In genomic region chr2:157929871-157930667, GRCh38 we compare ENCODE assay signal across 1 cellular context.
TF ChIP-seq lines count a peak whose summit lies in the region.

No MANE protein-coding gene starts in this region.

TF ChIP-seq in K562, 482 proteins besides CTCF, POLR2A, EP300 and RAD21 (continued from another document and continues in another):
- TF ChIP-seq, protein P1, sequence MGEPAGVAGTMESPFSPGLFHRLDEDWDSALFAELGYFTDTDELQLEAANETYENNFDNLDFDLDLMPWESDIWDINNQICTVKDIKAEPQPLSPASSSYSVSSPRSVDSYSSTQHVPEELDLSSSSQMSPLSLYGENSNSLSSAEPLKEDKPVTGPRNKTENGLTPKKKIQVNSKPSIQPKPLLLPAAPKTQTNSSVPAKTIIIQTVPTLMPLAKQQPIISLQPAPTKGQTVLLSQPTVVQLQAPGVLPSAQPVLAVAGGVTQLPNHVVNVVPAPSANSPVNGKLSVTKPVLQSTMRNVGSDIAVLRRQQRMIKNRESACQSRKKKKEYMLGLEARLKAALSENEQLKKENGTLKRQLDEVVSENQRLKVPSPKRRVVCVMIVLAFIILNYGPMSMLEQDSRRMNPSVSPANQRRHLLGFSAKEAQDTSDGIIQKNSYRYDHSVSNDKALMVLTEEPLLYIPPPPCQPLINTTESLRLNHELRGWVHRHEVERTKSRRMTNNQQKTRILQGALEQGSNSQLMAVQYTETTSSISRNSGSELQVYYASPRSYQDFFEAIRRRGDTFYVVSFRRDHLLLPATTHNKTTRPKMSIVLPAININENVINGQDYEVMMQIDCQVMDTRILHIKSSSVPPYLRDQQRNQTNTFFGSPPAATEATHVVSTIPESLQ (CRISPR knock-in tag; IDR thresholded peaks at IDR 0.05): no peak
- TF ChIP-seq RBM25 (IDR thresholded peaks at IDR 0.05; ENCODE audit: low read depth, low read length, severe bottlenecking): no peak
- peak; percentile 84 for TF ChIP-seq NR2C1 (IDR thresholded peaks at IDR 0.05)
- peak; percentile 91 for TF ChIP-seq NR2C1 (tag; IDR thresholded peaks at IDR 0.05)
- TF ChIP-seq NFE2L1 (tag; IDR thresholded peaks at IDR 0.05; ENCODE audit: borderline replicate concordance, low read depth): peak; percentile 15; the same call in 1 of the 2 replicates
- TF ChIP-seq CLOCK (CRISPR knock-in tag; IDR thresholded peaks at IDR 0.05; ENCODE audit: borderline replicate concordance): peak; percentile 71; the same call in 1 of the 2 replicates
- no peak for TF ChIP-seq SNIP1 (IDR thresholded peaks at IDR 0.05; ENCODE audit: low read depth)
- TF ChIP-seq ZNF644 (tag; IDR thresholded peaks at IDR 0.05; ENCODE audit: low read depth): peak; percentile 99
- no peak for TF ChIP-seq U2AF1 (optimal IDR thresholded peaks at IDR 0.05; ENCODE audit: low read depth, low read length)
- TF ChIP-seq RBM17 (IDR thresholded peaks at IDR 0.05; ENCODE audit: borderline replicate concordance, low read depth, low read length): no peak
- TF ChIP-seq TSC22D4 (tag; IDR thresholded peaks at IDR 0.05): peak; percentile 76; the same call in 1 of the 2 replicates
- TF ChIP-seq FOXP4 (CRISPR knock-in tag; IDR thresholded peaks at IDR 0.05; ENCODE audit: borderline replicate concordance): no peak
- peak; percentile 99 for TF ChIP-seq NBN (IDR thresholded peaks at IDR 0.05; ENCODE audit: low read depth)
- TF ChIP-seq NFATC3 (IDR thresholded peaks at IDR 0.05): peak; percentile 89
- TF ChIP-seq MECOM (CRISPR knock-in tag; IDR thresholded peaks at IDR 0.05): peak; percentile 86
- no peak for TF ChIP-seq TCF7L2 (IDR thresholded peaks at IDR 0.05; ENCODE audit: low read depth, low read length)
- TF ChIP-seq ATF3 (IDR thresholded peaks at IDR 0.05): peak; percentile 91
- peak; percentile 95 for TF ChIP-seq ATF3 (CRISPR knock-in tag; conservative IDR thresholded peaks at IDR 0.05)
- TF ChIP-seq NCOA6 (IDR thresholded peaks at IDR 0.05): 0 out of 2 replicates have a peak, but pooled peaks have one; percentile 54
- TF ChIP-seq, protein P2, sequence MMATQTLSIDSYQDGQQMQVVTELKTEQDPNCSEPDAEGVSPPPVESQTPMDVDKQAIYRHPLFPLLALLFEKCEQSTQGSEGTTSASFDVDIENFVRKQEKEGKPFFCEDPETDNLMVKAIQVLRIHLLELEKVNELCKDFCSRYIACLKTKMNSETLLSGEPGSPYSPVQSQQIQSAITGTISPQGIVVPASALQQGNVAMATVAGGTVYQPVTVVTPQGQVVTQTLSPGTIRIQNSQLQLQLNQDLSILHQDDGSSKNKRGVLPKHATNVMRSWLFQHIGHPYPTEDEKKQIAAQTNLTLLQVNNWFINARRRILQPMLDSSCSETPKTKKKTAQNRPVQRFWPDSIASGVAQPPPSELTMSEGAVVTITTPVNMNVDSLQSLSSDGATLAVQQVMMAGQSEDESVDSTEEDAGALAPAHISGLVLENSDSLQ (IDR thresholded peaks at IDR 0.05): peak; percentile 78
- TF ChIP-seq, protein P3, sequence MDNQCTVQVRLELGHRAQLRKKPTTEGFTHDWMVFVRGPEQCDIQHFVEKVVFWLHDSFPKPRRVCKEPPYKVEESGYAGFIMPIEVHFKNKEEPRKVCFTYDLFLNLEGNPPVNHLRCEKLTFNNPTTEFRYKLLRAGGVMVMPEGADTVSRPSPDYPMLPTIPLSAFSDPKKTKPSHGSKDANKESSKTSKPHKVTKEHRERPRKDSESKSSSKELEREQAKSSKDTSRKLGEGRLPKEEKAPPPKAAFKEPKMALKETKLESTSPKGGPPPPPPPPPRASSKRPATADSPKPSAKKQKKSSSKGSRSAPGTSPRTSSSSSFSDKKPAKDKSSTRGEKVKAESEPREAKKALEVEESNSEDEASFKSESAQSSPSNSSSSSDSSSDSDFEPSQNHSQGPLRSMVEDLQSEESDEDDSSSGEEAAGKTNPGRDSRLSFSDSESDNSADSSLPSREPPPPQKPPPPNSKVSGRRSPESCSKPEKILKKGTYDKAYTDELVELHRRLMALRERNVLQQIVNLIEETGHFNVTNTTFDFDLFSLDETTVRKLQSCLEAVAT (IDR thresholded peaks at IDR 0.05): peak; percentile 47 to 98; a peak in 2 of 4 replicates
- TF ChIP-seq, protein P4, sequence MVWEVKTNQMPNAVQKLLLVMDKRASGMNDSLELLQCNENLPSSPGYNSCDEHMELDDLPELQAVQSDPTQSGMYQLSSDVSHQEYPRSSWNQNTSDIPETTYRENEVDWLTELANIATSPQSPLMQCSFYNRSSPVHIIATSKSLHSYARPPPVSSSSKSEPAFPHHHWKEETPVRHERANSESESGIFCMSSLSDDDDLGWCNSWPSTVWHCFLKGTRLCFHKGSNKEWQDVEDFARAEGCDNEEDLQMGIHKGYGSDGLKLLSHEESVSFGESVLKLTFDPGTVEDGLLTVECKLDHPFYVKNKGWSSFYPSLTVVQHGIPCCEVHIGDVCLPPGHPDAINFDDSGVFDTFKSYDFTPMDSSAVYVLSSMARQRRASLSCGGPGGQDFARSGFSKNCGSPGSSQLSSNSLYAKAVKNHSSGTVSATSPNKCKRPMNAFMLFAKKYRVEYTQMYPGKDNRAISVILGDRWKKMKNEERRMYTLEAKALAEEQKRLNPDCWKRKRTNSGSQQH (CRISPR knock-in tag; IDR thresholded peaks at IDR 0.05): peak; percentile 97
- TF ChIP-seq ZNF586 (CRISPR knock-in tag; conservative IDR thresholded peaks at IDR 0.05): peak; percentile 72; the same call in 1 of the 2 replicates
- TF ChIP-seq, protein P5, sequence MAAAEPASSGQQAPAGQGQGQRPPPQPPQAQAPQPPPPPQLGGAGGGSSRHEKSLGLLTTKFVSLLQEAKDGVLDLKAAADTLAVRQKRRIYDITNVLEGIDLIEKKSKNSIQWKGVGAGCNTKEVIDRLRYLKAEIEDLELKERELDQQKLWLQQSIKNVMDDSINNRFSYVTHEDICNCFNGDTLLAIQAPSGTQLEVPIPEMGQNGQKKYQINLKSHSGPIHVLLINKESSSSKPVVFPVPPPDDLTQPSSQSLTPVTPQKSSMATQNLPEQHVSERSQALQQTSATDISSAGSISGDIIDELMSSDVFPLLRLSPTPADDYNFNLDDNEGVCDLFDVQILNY (CRISPR knock-in tag; IDR thresholded peaks at IDR 0.05): no peak
- no peak for TF ChIP-seq ZBTB7A (IDR thresholded peaks at IDR 0.05; ENCODE audit: borderline replicate concordance, control insufficient read depth, low read depth, low read length)
- TF ChIP-seq ZNF197 (CRISPR knock-in tag; IDR thresholded peaks at IDR 0.05; ENCODE audit: low read depth): peak; percentile 94; the same call in 1 of the 2 replicates
- TF ChIP-seq, protein P6, sequence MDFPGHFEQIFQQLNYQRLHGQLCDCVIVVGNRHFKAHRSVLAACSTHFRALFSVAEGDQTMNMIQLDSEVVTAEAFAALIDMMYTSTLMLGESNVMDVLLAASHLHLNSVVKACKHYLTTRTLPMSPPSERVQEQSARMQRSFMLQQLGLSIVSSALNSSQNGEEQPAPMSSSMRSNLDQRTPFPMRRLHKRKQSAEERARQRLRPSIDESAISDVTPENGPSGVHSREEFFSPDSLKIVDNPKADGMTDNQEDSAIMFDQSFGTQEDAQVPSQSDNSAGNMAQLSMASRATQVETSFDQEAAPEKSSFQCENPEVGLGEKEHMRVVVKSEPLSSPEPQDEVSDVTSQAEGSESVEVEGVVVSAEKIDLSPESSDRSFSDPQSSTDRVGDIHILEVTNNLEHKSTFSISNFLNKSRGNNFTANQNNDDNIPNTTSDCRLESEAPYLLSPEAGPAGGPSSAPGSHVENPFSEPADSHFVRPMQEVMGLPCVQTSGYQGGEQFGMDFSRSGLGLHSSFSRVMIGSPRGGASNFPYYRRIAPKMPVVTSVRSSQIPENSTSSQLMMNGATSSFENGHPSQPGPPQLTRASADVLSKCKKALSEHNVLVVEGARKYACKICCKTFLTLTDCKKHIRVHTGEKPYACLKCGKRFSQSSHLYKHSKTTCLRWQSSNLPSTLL (IDR thresholded peaks at IDR 0.05): no peak
- no peak; the same call in 1 of the 2 replicates for TF ChIP-seq E4F1 (CRISPR knock-in tag; IDR thresholded peaks at IDR 0.05; ENCODE audit: borderline replicate concordance)
- TF ChIP-seq PPARD (CRISPR knock-in tag; IDR thresholded peaks at IDR 0.05): no peak
- peak; percentile 62; the same call in 1 of the 2 replicates for TF ChIP-seq KAT7 (CRISPR knock-in tag; IDR thresholded peaks at IDR 0.05; ENCODE audit: borderline replicate concordance)
- 0 out of 2 replicates have a peak, but pooled peaks have one; percentile 53 for TF ChIP-seq ZNF707 (CRISPR knock-in tag; conservative IDR thresholded peaks at IDR 0.05)
- no peak for TF ChIP-seq ELK1 (CRISPR knock-in tag; IDR thresholded peaks at IDR 0.05)
- TF ChIP-seq FOS (IDR thresholded peaks at IDR 0.05; ENCODE audit: extremely low read depth, insufficient read length): peak; percentile 51
- TF ChIP-seq SMARCA4 (IDR thresholded peaks at IDR 0.05): peak; percentile 100
- TF ChIP-seq ZNF212 (CRISPR knock-in tag; IDR thresholded peaks at IDR 0.05): peak; percentile 63; the same call in 1 of the 2 replicates
- peak; percentile 89 for TF ChIP-seq MAFG (tag; conservative IDR thresholded peaks at IDR 0.05)
- TF ChIP-seq FOSL1 (tag; conservative IDR thresholded peaks at IDR 0.05): peak; percentile 99
- TF ChIP-seq CCNT2 (IDR thresholded peaks at IDR 0.05; ENCODE audit: borderline replicate concordance, extremely low read depth, insufficient read length, low read depth, low read length): peak; percentile 99
- no peak for TF ChIP-seq SNAPC5 (CRISPR knock-in tag; IDR thresholded peaks at IDR 0.05)
- peak; percentile 100 for TF ChIP-seq DPF2 (IDR thresholded peaks at IDR 0.05)
